In genomic region chr22:42194953-42195352, GRCh38 we compare ENCODE assay signal across 1 cellular context.
TF ChIP-seq lines count a peak whose summit lies in the region.

No MANE protein-coding gene starts in this region.

TF ChIP-seq in WTC11, 78 proteins besides CTCF, POLR2A, EP300 and RAD21 (continued from another document):
- TF ChIP-seq CDX4 (CRISPR knock-in tag; IDR thresholded peaks at IDR 0.05; ENCODE audit: borderline replicate concordance), result no peak
- TF ChIP-seq JAZF1 (CRISPR knock-in tag; IDR thresholded peaks at IDR 0.05), result no peak
